Comparison of ENCODE assay signal across 23 cellular contexts in genomic region chr5:91028518-91028956, GRCh38.
A peak's percentile ranks its signal among the peaks of the same experiment; 100 is the strongest.
DNase-seq lines count a peak whose midpoint lies in the region; ATAC-seq and TF ChIP-seq lines count a peak whose summit lies in the region.
"Had no signal": no experiment of that assay in that cellular context is flagged by ENCODE, and none has a peak within 500 bp of the region (broad histone marks: within the 10 kb centered on the region; RNA-seq: fewer than 3 reads in every experiment).

No MANE protein-coding gene starts in this region.

- no peaks in the 10 kb centered on the region for H3K9me3 ChIP-seq in ovary
- no peaks in the 10 kb centered on the region for H3K9me3 ChIP-seq in esophagus muscularis mucosa
- H3K9me3 ChIP-seq: HAP-1, SJSA1, thoracic aorta, vagina had no signal

- DNase-seq in H4 (ENCODE audit: low spot score) = peak; percentile 31
- no peak for DNase-seq in WTC11 (ENCODE audit: low spot score)
- peak; percentile 74 for DNase-seq in left lobe of liver (ENCODE audit: low spot score)
- DNase-seq in ovary = peak in 4 of 5 donors; percentile 35 to 55 (median 42)
- no peak for DNase-seq in endothelial cell (ENCODE audit: low spot score)
- no peak for DNase-seq in LoVo (ENCODE audit: low spot score)
- no peak for DNase-seq in COR-L47 (lab: John Stamatoyannopoulos, UW)
- no peak for DNase-seq in esophagus muscularis mucosa (ENCODE audit: extremely low spot score)
- DNase-seq: activated CD4-positive, alpha-beta T cell treated with anti-CD3 and anti-CD28 coated beads for 1 hour; activated CD8-positive, alpha-beta T cell treated with anti-CD3 and anti-CD28 coated beads for 36 hours; central memory CD4-positive, alpha-beta T cell; glutamatergic neuron; NCI-H1092 treated with DMSO at 0.1 percent for 48 hours; NCI-H1930; NCI-H226; stimulated activated naive CD4-positive, alpha-beta T cell treated with Interleukin-2 at 50 U/mL for 16 hours had no signal

- TF ChIP-seq POLR2A in ovary (IDR thresholded peaks at IDR 0.05) = no peak
- no peak for TF ChIP-seq POLR2A in esophagus muscularis mucosa (IDR thresholded peaks at IDR 0.05; ENCODE audit: low read depth)

- 55 to 74% (median 69%) methylated on average over 2 of the region's 2 CpGs for WGBS in ovary, 3 donors
- WGBS in esophagus muscularis mucosa = 87% methylated on average over 2 of the region's 2 CpGs

- H3K4me3 ChIP-seq in ovary = no peak overlapping the region
- no peak overlapping the region for H3K4me3 ChIP-seq in esophagus muscularis mucosa
- H3K4me3 ChIP-seq: HAP-1, SJSA1, thoracic aorta, vagina had no signal

- peak overlapping the region; percentile 16; the same call in 1 of the 2 replicates for H3K27ac Mint-ChIP-seq in WTC11
- H3K27ac Mint-ChIP-seq in endothelial cell (ENCODE audit: unreplicated experiment) = no peak overlapping the region
- H3K27ac Mint-ChIP-seq: activated CD8-positive, alpha-beta T cell treated with anti-CD3 and anti-CD28 coated beads for 36 hours; activated naive CD8-positive, alpha-beta T cell; CD14-positive monocyte; IgD-negative memory B cell had no signal

- CTCF ChIA-PET in WTC11 (lab: Charles Lee) = no interaction called here

- no peak for ATAC-seq in WTC11
- ATAC-seq in left lobe of liver = peak; percentile 54
- ATAC-seq: activated CD8-positive, alpha-beta T cell treated with anti-CD3 and anti-CD28 coated beads for 36 hours had no signal

- H3K27me3 Mint-ChIP-seq in WTC11 (ENCODE audit: low read depth) = no peaks in the 10 kb centered on the region
- H3K27me3 Mint-ChIP-seq in endothelial cell (ENCODE audit: unreplicated experiment) = peaks cover 2% of the 10 kb centered on the region

- POLR2A ChIA-PET in WTC11 (lab: Charles Lee) = no interaction called here

- H3K4me1 Mint-ChIP-seq in WTC11 (peaks cover 12% of the 10 kb centered on the region), endothelial cell (ENCODE audit: unreplicated experiment) (peaks cover 18% of the 10 kb centered on the region)
- H3K4me1 Mint-ChIP-seq: CD14-positive monocyte, IgD-negative memory B cell had no signal

- H3K27me3 ChIP-seq in ovary = no peaks in the 10 kb centered on the region
- no peaks in the 10 kb centered on the region for H3K27me3 ChIP-seq in esophagus muscularis mucosa
- H3K27me3 ChIP-seq: SJSA1, vagina had no signal

- no peak for TF ChIP-seq EP300 in ovary (IDR thresholded peaks at IDR 0.05)
- no peak for TF ChIP-seq EP300 in esophagus muscularis mucosa (IDR thresholded peaks at IDR 0.05)

- intact Hi-C loops in ovary (cut with DNase I) (no loop called here), esophagus muscularis mucosa (cut with DNase I) (no loop called here)

- H3K36me3 ChIP-seq in ovary (no peaks in the 10 kb centered on the region), esophagus muscularis mucosa (no peaks in the 10 kb centered on the region)
- H3K36me3 ChIP-seq: HAP-1, SJSA1, thoracic aorta, vagina had no signal

- H3K36me3 Mint-ChIP-seq in WTC11 = no peaks in the 10 kb centered on the region
- H3K36me3 Mint-ChIP-seq in endothelial cell (ENCODE audit: low read depth, unreplicated experiment) = no peaks in the 10 kb centered on the region
- H3K36me3 Mint-ChIP-seq: activated naive CD8-positive, alpha-beta T cell; CD14-positive monocyte; IgD-negative memory B cell had no signal

- no peak for TF ChIP-seq CTCF in WTC11 (IDR thresholded peaks at IDR 0.05)
- TF ChIP-seq CTCF in ovary (IDR thresholded peaks at IDR 0.05) = no peak
- no peak for TF ChIP-seq CTCF in endothelial cell (IDR thresholded peaks at IDR 0.05; ENCODE audit: unreplicated experiment)
- no peak for TF ChIP-seq CTCF in esophagus muscularis mucosa (IDR thresholded peaks at IDR 0.05)

- H3K9me3 Mint-ChIP-seq in WTC11 (no peaks in the 10 kb centered on the region), endothelial cell (ENCODE audit: unreplicated experiment) (no peaks in the 10 kb centered on the region)
- H3K9me3 Mint-ChIP-seq: activated CD8-positive, alpha-beta T cell treated with anti-CD3 and anti-CD28 coated beads for 36 hours; CD14-positive monocyte; IgD-negative memory B cell had no signal

- H3K4me3 Mint-ChIP-seq in WTC11 = no peak overlapping the region
- H3K4me3 Mint-ChIP-seq in endothelial cell (ENCODE audit: unreplicated experiment) = no peak overlapping the region
- H3K4me3 Mint-ChIP-seq: activated CD8-positive, alpha-beta T cell treated with anti-CD3 and anti-CD28 coated beads for 36 hours; activated naive CD8-positive, alpha-beta T cell; CD14-positive monocyte; IgD-negative memory B cell had no signal

- H3K27ac ChIP-seq in ovary (no peak overlapping the region), esophagus muscularis mucosa (replicated peaks in 1 of 4) (no peak overlapping the region)
- H3K27ac ChIP-seq: SJSA1, thoracic aorta, vagina had no signal

- H3K4me1 ChIP-seq in ovary (ENCODE audit: insufficient read depth) = no peaks in the 10 kb centered on the region
- H3K4me1 ChIP-seq in esophagus muscularis mucosa = peaks cover 0 to 50% (median 27%) of the 10 kb centered on the region in 4 donors
- H3K4me1 ChIP-seq: SJSA1 had no signal

TF ChIP-seq in WTC11, 78 proteins besides CTCF, POLR2A, EP300 and RAD21:
- peak; percentile 97 for TF ChIP-seq GABPB1 (CRISPR knock-in tag; IDR thresholded peaks at IDR 0.05)
- TF ChIP-seq ZNF317 (CRISPR knock-in tag; IDR thresholded peaks at IDR 0.05; ENCODE audit: borderline replicate concordance, low read depth) = no peak

Comparison
In these comparisons a context has a peak if more than half of its experiments do, and no peak if none do; other contexts are left out.
1. DNase-seq: peak in H4 (single experiment), left lobe of liver (single experiment) and ovary (4 of 5); none in WTC11 (single experiment), endothelial cell (single experiment), LoVo (single experiment), COR-L47 (single experiment) and esophagus muscularis mucosa (single experiment).